1 cellular context compared by ENCODE assay signal in the genomic region with DNA sequence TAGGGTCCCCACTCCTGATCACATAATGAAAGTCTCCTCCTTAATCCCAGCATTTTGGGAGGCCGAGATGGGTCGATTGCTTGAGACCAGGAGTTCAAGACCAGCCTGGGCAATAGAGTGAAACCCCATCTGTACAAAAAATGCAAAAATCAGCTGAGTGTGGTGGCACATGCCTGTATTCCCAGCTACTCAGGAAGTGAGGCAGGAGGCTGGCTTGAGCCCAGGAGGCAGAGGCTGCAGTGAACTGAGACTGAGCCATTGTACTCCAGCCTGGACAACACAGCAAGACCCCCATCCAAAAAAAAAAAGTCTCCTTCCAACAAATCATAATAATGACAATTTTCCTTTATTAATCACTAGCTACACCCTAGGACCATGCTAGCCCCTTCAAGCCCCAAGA.
TF ChIP-seq lines count a peak whose summit lies in the region.

No MANE protein-coding gene starts in this region.

TF ChIP-seq in K562, 482 proteins besides CTCF, POLR2A, EP300 and RAD21:
- no peak for TF ChIP-seq SRSF9 (IDR thresholded peaks at IDR 0.05; ENCODE audit: borderline replicate concordance, low read depth, low read length)
- peak; percentile 85 for TF ChIP-seq ZNF121 (CRISPR knock-in tag; conservative IDR thresholded peaks at IDR 0.05)
- TF ChIP-seq ZNF280A (IDR thresholded peaks at IDR 0.05; ENCODE audit: low read depth, partially characterized antibody), result no peak
- TF ChIP-seq ZNF75A (CRISPR knock-in tag; IDR thresholded peaks at IDR 0.05), result no peak
- TF ChIP-seq FOSL1 (tag; conservative IDR thresholded peaks at IDR 0.05), result no peak
- TF ChIP-seq FOXJ2 (tag; IDR thresholded peaks at IDR 0.05), result no peak
- no peak for TF ChIP-seq ETV6 (IDR thresholded peaks at IDR 0.05; ENCODE audit: borderline replicate concordance in 1 of 2, low read depth in 2 of 2, low read length in 1 of 2)
- no peak for TF ChIP-seq ETV6 (CRISPR knock-in tag; IDR thresholded peaks at IDR 0.05; ENCODE audit: borderline replicate concordance)
TF ChIP-seq in K562: peak in this region for 1.
